ENCODE assay signal across 8 cellular contexts in genomic region chr7:16645593-16646426, GRCh38. TPM values are rescaled to one million over a fixed set of nuclear protein-coding genes. Genes with fewer than 3 reads are reported as not detected.
DNase-seq lines count a peak whose midpoint lies in the region; ATAC-seq and TF ChIP-seq lines count a peak whose summit lies in the region.

TSS of gene ANKMY2 (minus strand) at chr7:16645754. CDS start at chr7:16645573, 181 bp downstream.
TSS of gene BZW2 (plus strand) at chr7:16646181. CDS start at chr7:16665444, 19,263 bp downstream.

- ATAC-seq in GM21737 (IDR thresholded peaks at IDR 0.05; ENCODE audit: unreplicated experiment): peak; percentile 99

- TF ChIP-seq CTCF in esophagus muscularis mucosa (IDR thresholded peaks at IDR 0.05): no peak

- intact Hi-C loops in esophagus muscularis mucosa (cut with DNase I): no loop called here

- H3K27me3 ChIP-seq in esophagus muscularis mucosa (no peaks in the 10 kb centered on the region), muscle layer of colon (ENCODE audit: control insufficient read depth in 1 of 2, insufficient read depth in 2 of 2, low read length in 2 of 2) (no peaks in the 10 kb centered on the region)

- no peak for TF ChIP-seq EP300 in esophagus muscularis mucosa (IDR thresholded peaks at IDR 0.05)

- peak within 1 kb of the TSS; percentile 72 to 93 (median 84) for H3K4me3 ChIP-seq in esophagus muscularis mucosa
- H3K4me3 ChIP-seq in muscle layer of colon (ENCODE audit: low read depth in 1 of 2, low read length in 2 of 2): peak within 1 kb of the TSS; percentile 86 to 91

- H3K9me3 ChIP-seq in esophagus muscularis mucosa (no peaks in the 10 kb centered on the region), muscle layer of colon (ENCODE audit: low read length) (no peaks in the 10 kb centered on the region)

- peak; percentile 89 for TF ChIP-seq POLR2A in esophagus muscularis mucosa (IDR thresholded peaks at IDR 0.05; ENCODE audit: low read depth)

- H3K27ac ChIP-seq in esophagus muscularis mucosa (replicated peaks in 1 of 4) (peak within 1 kb of the TSS; percentile 90 to 94 (median 92)), muscle layer of colon (ENCODE audit: low read depth, low read length) (peak within 1 kb of the TSS; percentile 96)

- H3K4me1 ChIP-seq in esophagus muscularis mucosa (peaks cover 29 to 78% (median 74%) of the 10 kb centered on the region in 4 donors), muscle layer of colon (ENCODE audit: insufficient read depth, low read length) (peaks cover 36% of the 10 kb centered on the region)

- peak within 1 kb of the TSS; percentile 70 for H3K9ac ChIP-seq in muscle layer of colon (ENCODE audit: low read length)

- DNase-seq in DMS53 (lab: John Stamatoyannopoulos, UW) (peak; percentile 99), KG1 (lab: John Stamatoyannopoulos, UW) (peak; percentile 92), esophagus muscularis mucosa (ENCODE audit: extremely low spot score) (peak; percentile 98)
- peak; percentile 92 to 93 for DNase-seq in activated T-cell treated with anti-CD3 and anti-CD28 coated beads, Interleukin-2, amount 50 U/mL, for 48 hours
- DNase-seq in stimulated activated CD8-positive, alpha-beta memory T cell treated with anti-CD3 and anti-CD28 coated beads, Interleukin-7, amount 100 ng/mL, for 1 hour (ENCODE audit: low read depth in 2 of 2): peak; percentile 84 to 85

- H3K36me3 ChIP-seq in esophagus muscularis mucosa (no peaks in the 10 kb centered on the region), muscle layer of colon (ENCODE audit: insufficient read depth, low read length) (no peaks in the 10 kb centered on the region)

- WGBS in esophagus muscularis mucosa: under 1% methylated on average over 51 of the region's 68 CpGs

TF ChIP-seq in PFSK-1, 5 proteins besides CTCF, POLR2A, EP300 and RAD21:
- peak; percentile 96 for TF ChIP-seq TAF1 (IDR thresholded peaks at IDR 0.05; ENCODE audit: borderline replicate concordance, insufficient read depth, low read length)
- no peak for TF ChIP-seq SIN3A (IDR thresholded peaks at IDR 0.05; ENCODE audit: borderline replicate concordance, insufficient read depth, low read length)
- TF ChIP-seq REST (IDR thresholded peaks at IDR 0.05; ENCODE audit: insufficient read depth in 1 of 2, low read depth in 2 of 2, low read length in 2 of 2): peak; percentile 44 to 62; a peak in 1 of 4 replicates
- TF ChIP-seq FOXP2 (optimal IDR thresholded peaks at IDR 0.05; ENCODE audit: borderline replicate concordance, extremely low read depth, extremely low read length, insufficient read depth): peak; percentile 74
- peak; percentile 95 for TF ChIP-seq POLR2AphosphoS5 (IDR thresholded peaks at IDR 0.05; ENCODE audit: low read depth, low read length)

RNA-seq across cellular contexts. Expression of gene ANKMY2, which starts in this region (rescaled TPM):
- polyA plus RNA-seq in PFSK-1 (2012; ENCODE audit: insufficient read length, low read depth): 6.4 TPM
- total RNA-seq in esophagus muscularis mucosa: 10 to 100 TPM; 12.4 to 24.9 (median 17.6) TPM

RNA-seq across cellular contexts. Expression of gene BZW2, which starts in this region (rescaled TPM):
- polyA plus RNA-seq in PFSK-1 (2012; ENCODE audit: insufficient read length, low read depth): 66.7 TPM
- 10 to 100 TPM; 48.1 to 73.9 (median 62.4) TPM for total RNA-seq in esophagus muscularis mucosa

Comparison
In these comparisons a context has a peak if more than half of its experiments do, and no peak if none do; other contexts are left out.
1. Peak in every context shown above with its lines: DNase-seq, ATAC-seq, H3K4me3 ChIP-seq and H3K27ac ChIP-seq.